In genomic region chr19:45564131-45564780, GRCh38 we compare ENCODE assay signal across 1 cellular context.
A peak's percentile ranks its signal among the peaks of the same experiment; 100 is the strongest.
TF ChIP-seq lines count a peak whose summit lies in the region.

No MANE protein-coding gene starts in this region.

TF ChIP-seq in H1, 55 proteins besides CTCF, POLR2A, EP300 and RAD21:
- TF ChIP-seq PHF8 (conservative IDR thresholded peaks at IDR 0.05; ENCODE audit: low read depth, low read length) (no peak), HDAC2 (IDR thresholded peaks at IDR 0.05; ENCODE audit: borderline replicate concordance in 1 of 2, low read depth in 2 of 2, low read length in 2 of 2) (0 out of 4 replicates have a peak, but pooled peaks of 1 of the 2 experiments have one; percentile 5)
- TF ChIP-seq, protein P1, sequence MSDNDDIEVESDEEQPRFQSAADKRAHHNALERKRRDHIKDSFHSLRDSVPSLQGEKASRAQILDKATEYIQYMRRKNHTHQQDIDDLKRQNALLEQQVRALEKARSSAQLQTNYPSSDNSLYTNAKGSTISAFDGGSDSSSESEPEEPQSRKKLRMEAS (IDR thresholded peaks at IDR 0.05), result peak; percentile 22; the same call in 1 of the 2 replicates
